In the genomic region with DNA sequence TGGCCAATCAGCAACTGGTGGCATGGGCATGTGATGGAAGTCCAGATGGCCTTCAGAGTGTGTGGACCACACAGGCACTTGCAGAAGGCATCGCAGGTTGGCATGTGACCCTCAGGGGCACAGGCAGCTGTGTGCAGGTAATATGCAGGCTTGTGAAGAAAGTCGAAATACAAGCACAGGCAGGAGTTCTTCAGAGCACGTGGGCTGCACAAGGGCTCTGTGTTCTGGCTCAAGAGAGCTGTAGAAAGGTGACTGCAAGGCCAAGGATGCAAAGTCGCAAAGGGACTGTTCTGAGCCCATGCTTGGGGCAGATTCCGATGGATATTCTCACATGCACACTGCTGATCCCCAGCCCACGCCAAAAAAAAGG, we compare ENCODE assay signal across 1 cellular context.
TF ChIP-seq lines count a peak whose summit lies in the region.

No MANE protein-coding gene starts in this region.

TF ChIP-seq in K562, 482 proteins besides CTCF, POLR2A, EP300 and RAD21 (continued from another document):
- TF ChIP-seq, protein P1, sequence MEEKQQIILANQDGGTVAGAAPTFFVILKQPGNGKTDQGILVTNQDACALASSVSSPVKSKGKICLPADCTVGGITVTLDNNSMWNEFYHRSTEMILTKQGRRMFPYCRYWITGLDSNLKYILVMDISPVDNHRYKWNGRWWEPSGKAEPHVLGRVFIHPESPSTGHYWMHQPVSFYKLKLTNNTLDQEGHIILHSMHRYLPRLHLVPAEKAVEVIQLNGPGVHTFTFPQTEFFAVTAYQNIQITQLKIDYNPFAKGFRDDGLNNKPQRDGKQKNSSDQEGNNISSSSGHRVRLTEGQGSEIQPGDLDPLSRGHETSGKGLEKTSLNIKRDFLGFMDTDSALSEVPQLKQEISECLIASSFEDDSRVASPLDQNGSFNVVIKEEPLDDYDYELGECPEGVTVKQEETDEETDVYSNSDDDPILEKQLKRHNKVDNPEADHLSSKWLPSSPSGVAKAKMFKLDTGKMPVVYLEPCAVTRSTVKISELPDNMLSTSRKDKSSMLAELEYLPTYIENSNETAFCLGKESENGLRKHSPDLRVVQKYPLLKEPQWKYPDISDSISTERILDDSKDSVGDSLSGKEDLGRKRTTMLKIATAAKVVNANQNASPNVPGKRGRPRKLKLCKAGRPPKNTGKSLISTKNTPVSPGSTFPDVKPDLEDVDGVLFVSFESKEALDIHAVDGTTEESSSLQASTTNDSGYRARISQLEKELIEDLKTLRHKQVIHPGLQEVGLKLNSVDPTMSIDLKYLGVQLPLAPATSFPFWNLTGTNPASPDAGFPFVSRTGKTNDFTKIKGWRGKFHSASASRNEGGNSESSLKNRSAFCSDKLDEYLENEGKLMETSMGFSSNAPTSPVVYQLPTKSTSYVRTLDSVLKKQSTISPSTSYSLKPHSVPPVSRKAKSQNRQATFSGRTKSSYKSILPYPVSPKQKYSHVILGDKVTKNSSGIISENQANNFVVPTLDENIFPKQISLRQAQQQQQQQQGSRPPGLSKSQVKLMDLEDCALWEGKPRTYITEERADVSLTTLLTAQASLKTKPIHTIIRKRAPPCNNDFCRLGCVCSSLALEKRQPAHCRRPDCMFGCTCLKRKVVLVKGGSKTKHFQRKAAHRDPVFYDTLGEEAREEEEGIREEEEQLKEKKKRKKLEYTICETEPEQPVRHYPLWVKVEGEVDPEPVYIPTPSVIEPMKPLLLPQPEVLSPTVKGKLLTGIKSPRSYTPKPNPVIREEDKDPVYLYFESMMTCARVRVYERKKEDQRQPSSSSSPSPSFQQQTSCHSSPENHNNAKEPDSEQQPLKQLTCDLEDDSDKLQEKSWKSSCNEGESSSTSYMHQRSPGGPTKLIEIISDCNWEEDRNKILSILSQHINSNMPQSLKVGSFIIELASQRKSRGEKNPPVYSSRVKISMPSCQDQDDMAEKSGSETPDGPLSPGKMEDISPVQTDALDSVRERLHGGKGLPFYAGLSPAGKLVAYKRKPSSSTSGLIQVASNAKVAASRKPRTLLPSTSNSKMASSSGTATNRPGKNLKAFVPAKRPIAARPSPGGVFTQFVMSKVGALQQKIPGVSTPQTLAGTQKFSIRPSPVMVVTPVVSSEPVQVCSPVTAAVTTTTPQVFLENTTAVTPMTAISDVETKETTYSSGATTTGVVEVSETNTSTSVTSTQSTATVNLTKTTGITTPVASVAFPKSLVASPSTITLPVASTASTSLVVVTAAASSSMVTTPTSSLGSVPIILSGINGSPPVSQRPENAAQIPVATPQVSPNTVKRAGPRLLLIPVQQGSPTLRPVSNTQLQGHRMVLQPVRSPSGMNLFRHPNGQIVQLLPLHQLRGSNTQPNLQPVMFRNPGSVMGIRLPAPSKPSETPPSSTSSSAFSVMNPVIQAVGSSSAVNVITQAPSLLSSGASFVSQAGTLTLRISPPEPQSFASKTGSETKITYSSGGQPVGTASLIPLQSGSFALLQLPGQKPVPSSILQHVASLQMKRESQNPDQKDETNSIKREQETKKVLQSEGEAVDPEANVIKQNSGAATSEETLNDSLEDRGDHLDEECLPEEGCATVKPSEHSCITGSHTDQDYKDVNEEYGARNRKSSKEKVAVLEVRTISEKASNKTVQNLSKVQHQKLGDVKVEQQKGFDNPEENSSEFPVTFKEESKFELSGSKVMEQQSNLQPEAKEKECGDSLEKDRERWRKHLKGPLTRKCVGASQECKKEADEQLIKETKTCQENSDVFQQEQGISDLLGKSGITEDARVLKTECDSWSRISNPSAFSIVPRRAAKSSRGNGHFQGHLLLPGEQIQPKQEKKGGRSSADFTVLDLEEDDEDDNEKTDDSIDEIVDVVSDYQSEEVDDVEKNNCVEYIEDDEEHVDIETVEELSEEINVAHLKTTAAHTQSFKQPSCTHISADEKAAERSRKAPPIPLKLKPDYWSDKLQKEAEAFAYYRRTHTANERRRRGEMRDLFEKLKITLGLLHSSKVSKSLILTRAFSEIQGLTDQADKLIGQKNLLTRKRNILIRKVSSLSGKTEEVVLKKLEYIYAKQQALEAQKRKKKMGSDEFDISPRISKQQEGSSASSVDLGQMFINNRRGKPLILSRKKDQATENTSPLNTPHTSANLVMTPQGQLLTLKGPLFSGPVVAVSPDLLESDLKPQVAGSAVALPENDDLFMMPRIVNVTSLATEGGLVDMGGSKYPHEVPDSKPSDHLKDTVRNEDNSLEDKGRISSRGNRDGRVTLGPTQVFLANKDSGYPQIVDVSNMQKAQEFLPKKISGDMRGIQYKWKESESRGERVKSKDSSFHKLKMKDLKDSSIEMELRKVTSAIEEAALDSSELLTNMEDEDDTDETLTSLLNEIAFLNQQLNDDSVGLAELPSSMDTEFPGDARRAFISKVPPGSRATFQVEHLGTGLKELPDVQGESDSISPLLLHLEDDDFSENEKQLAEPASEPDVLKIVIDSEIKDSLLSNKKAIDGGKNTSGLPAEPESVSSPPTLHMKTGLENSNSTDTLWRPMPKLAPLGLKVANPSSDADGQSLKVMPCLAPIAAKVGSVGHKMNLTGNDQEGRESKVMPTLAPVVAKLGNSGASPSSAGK (IDR thresholded peaks at IDR 0.05) = peak; percentile 89
- no peak for TF ChIP-seq GTF2E2 (tag; IDR thresholded peaks at IDR 0.05)
- TF ChIP-seq, protein P2, sequence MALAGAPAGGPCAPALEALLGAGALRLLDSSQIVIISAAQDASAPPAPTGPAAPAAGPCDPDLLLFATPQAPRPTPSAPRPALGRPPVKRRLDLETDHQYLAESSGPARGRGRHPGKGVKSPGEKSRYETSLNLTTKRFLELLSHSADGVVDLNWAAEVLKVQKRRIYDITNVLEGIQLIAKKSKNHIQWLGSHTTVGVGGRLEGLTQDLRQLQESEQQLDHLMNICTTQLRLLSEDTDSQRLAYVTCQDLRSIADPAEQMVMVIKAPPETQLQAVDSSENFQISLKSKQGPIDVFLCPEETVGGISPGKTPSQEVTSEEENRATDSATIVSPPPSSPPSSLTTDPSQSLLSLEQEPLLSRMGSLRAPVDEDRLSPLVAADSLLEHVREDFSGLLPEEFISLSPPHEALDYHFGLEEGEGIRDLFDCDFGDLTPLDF (CRISPR knock-in tag; IDR thresholded peaks at IDR 0.05) = no peak
- TF ChIP-seq, protein P3, sequence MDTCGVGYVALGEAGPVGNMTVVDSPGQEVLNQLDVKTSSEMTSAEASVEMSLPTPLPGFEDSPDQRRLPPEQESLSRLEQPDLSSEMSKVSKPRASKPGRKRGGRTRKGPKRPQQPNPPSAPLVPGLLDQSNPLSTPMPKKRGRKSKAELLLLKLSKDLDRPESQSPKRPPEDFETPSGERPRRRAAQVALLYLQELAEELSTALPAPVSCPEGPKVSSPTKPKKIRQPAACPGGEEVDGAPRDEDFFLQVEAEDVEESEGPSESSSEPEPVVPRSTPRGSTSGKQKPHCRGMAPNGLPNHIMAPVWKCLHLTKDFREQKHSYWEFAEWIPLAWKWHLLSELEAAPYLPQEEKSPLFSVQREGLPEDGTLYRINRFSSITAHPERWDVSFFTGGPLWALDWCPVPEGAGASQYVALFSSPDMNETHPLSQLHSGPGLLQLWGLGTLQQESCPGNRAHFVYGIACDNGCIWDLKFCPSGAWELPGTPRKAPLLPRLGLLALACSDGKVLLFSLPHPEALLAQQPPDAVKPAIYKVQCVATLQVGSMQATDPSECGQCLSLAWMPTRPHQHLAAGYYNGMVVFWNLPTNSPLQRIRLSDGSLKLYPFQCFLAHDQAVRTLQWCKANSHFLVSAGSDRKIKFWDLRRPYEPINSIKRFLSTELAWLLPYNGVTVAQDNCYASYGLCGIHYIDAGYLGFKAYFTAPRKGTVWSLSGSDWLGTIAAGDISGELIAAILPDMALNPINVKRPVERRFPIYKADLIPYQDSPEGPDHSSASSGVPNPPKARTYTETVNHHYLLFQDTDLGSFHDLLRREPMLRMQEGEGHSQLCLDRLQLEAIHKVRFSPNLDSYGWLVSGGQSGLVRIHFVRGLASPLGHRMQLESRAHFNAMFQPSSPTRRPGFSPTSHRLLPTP (IDR thresholded peaks at IDR 0.05; ENCODE audit: borderline replicate concordance, extremely low read depth, insufficient read length) = no peak
- no peak for TF ChIP-seq KLF1 (tag; IDR thresholded peaks at IDR 0.05)
